In genomic region chr13:40764587-40765403, GRCh38 we compare ENCODE assay signal across 13 cellular contexts. TPM values are rescaled to one million over a fixed set of nuclear protein-coding genes. Genes with fewer than 3 reads are reported as not detected.
DNase-seq lines count a peak whose midpoint lies in the region; TF ChIP-seq lines count a peak whose summit lies in the region.
"Had no signal": no experiment of that assay in that cellular context is flagged by ENCODE, and none has a peak within 500 bp of the region (broad histone marks: within the 10 kb centered on the region; RNA-seq: fewer than 3 reads in every experiment).

No MANE protein-coding gene starts in this region.

- intact Hi-C loops in activated CD4-positive, alpha-beta T cell treated with anti-CD3 and anti-CD28 coated beads, Interleukin-2, amount 10 ng/mL, durations not matched to agents 24 days and 14 days (cut with micrococcal nuclease): loop anchor here (1.0 to 2.0 kb wide), 3 partner anchors 13 to 738 kb away; partner anchors contain the start of gene WBP4

- H3K36me3 ChIP-seq in suprapubic skin: peaks cover 19% of the 10 kb centered on the region
- H3K36me3 ChIP-seq: vagina had no signal

- no peaks in the 10 kb centered on the region for H3K27me3 ChIP-seq in suprapubic skin
- H3K27me3 ChIP-seq: vagina had no signal

- H3K4me1 ChIP-seq in suprapubic skin: peaks cover 5% of the 10 kb centered on the region
- H3K4me1 ChIP-seq: vagina had no signal

- no peak for TF ChIP-seq POLR2A in suprapubic skin (IDR thresholded peaks at IDR 0.05)

- no peak for TF ChIP-seq EP300 in suprapubic skin (IDR thresholded peaks at IDR 0.05)

- 63% methylated on average over 3 of the region's 3 CpGs for WGBS in suprapubic skin

- H3K36me3 Mint-ChIP-seq in activated CD4-positive, alpha-beta T cell treated with anti-CD3 and anti-CD28 coated beads, Interleukin-2, amount 10 ng/mL, durations not matched to agents 24 days and 14 days (ENCODE audit: low read depth): peaks cover 35% of the 10 kb centered on the region

- no peaks in the 10 kb centered on the region for H3K9me3 Mint-ChIP-seq in activated CD4-positive, alpha-beta T cell treated with anti-CD3 and anti-CD28 coated beads, Interleukin-2, amount 10 ng/mL, durations not matched to agents 24 days and 14 days
- H3K9me3 Mint-ChIP-seq: nephron had no signal

- peaks cover 42% of the 10 kb centered on the region for H3K4me1 Mint-ChIP-seq in activated CD4-positive, alpha-beta T cell treated with anti-CD3 and anti-CD28 coated beads, Interleukin-2, amount 10 ng/mL, durations not matched to agents 24 days and 14 days

- no peaks in the 10 kb centered on the region for H3K9me3 ChIP-seq in suprapubic skin
- H3K9me3 ChIP-seq: vagina had no signal

- H3K4me3 ChIP-seq in suprapubic skin: no peak overlapping the region
- H3K4me3 ChIP-seq: SK-N-MC, vagina had no signal

- H3K4me3 Mint-ChIP-seq in activated CD4-positive, alpha-beta T cell treated with anti-CD3 and anti-CD28 coated beads, Interleukin-2, amount 10 ng/mL, durations not matched to agents 24 days and 14 days: peak overlapping the region; percentile 59
- H3K4me3 Mint-ChIP-seq: nephron had no signal

- no peak for TF ChIP-seq CTCF in suprapubic skin (IDR thresholded peaks at IDR 0.05)
- TF ChIP-seq CTCF in GM20000 (IDR thresholded peaks at IDR 0.05; ENCODE audit: extremely low read depth, missing control alignments): no peak

- no peaks in the 10 kb centered on the region for H3K27me3 Mint-ChIP-seq in activated CD4-positive, alpha-beta T cell treated with anti-CD3 and anti-CD28 coated beads, Interleukin-2, amount 10 ng/mL, durations not matched to agents 24 days and 14 days

- H3K27ac Mint-ChIP-seq in activated CD4-positive, alpha-beta T cell treated with anti-CD3 and anti-CD28 coated beads, Interleukin-2, amount 10 ng/mL, durations not matched to agents 24 days and 14 days: peak overlapping the region; percentile 96
- H3K27ac Mint-ChIP-seq: nephron had no signal

- H3K27ac ChIP-seq in suprapubic skin: no peak overlapping the region
- H3K27ac ChIP-seq: SK-N-MC, vagina had no signal

- peak; percentile 55 for DNase-seq in activated naive CD4-positive, alpha-beta T cell treated with Interleukin-2 at 50 U/mL for 16 hours
- no peak for DNase-seq in activated naive CD4-positive, alpha-beta T cell (lab: John Stamatoyannopoulos, UW)
- DNase-seq in activated CD4-positive, alpha-beta T cell treated with anti-CD3 and anti-CD28 coated beads, Interleukin-2, amount 10 ng/mL, durations not matched to agents 24 days and 14 days: peak; percentile 69
- peak; percentile 23 for DNase-seq in effector CD4-positive, alpha-beta T cell
- peak; percentile 63 for DNase-seq in stimulated activated CD8-positive, alpha-beta memory T cell treated with anti-CD3 and anti-CD28 coated beads, Interleukin-4, amount 100 ng/mL, for 48 hours
- no peak for DNase-seq in suprapubic skin (ENCODE audit: low spot score in 2 of 2)
- no peak for DNase-seq in GM20000 (ENCODE audit: low spot score)
- DNase-seq in NCI-H2196 treated with DMSO at 0.1 percent for 48 hours (lab: John Stamatoyannopoulos, UW; ENCODE audit: unreplicated experiment): no peak
- DNase-seq: effector memory CD4-positive, alpha-beta T cell; NCI-H524 treated with DMSO at 0.1 percent for 48 hours had no signal

RNA-seq across cellular contexts. Expression of gene MRPS31, which starts 6.2 kb away (rescaled TPM):
- total RNA-seq in activated CD4-positive, alpha-beta T cell treated with anti-CD3 and anti-CD28 coated beads, Interleukin-2, amount 10 ng/mL, durations not matched to agents 24 days and 14 days: 46.3 TPM in 2 replicates
- 10 to 100 TPM; 14.4 to 34.8 (median 17.4) TPM for total RNA-seq in suprapubic skin

RNA-seq across cellular contexts. Expression of gene SLC25A15, which starts 24.6 kb away (rescaled TPM):
- total RNA-seq in activated CD4-positive, alpha-beta T cell treated with anti-CD3 and anti-CD28 coated beads, Interleukin-2, amount 10 ng/mL, durations not matched to agents 24 days and 14 days: 22.8 and 24.2 TPM in 2 replicates
- 10 to 100 TPM in 1 of 4 donors, 1 to 10 TPM in 3; 4.2 to 12.1 (median 6.6) TPM for total RNA-seq in suprapubic skin

Comparison
In these comparisons a context has a peak if more than half of its experiments do, and no peak if none do; other contexts are left out.
1. DNase-seq: peak in activated naive CD4-positive, alpha-beta T cell treated with Interleukin-2 at 50 U/mL for 16 hours (single experiment), activated CD4-positive, alpha-beta T cell treated with anti-CD3 and anti-CD28 coated beads, Interleukin-2, amount 10 ng/mL, durations not matched to agents 24 days and 14 days (single experiment), effector CD4-positive, alpha-beta T cell (single experiment) and stimulated activated CD8-positive, alpha-beta memory T cell treated with anti-CD3 and anti-CD28 coated beads, Interleukin-4, amount 100 ng/mL, for 48 hours (single experiment); none in activated naive CD4-positive, alpha-beta T cell (0 of 4), suprapubic skin (0 of 2), GM20000 (single experiment) and NCI-H2196 treated with DMSO at 0.1 percent for 48 hours (single experiment).